ENCODE assay signal across 7 cellular contexts in genomic region chr9:35490155-35490909, GRCh38. TPM values are rescaled to one million over a fixed set of nuclear protein-coding genes. Genes with fewer than 3 reads are reported as not detected.
DNase-seq lines count a peak whose midpoint lies in the region; ATAC-seq and TF ChIP-seq lines count a peak whose summit lies in the region.

No MANE protein-coding gene starts in this region.

- H3K27ac Mint-ChIP-seq in chondrocyte (ENCODE audit: unreplicated experiment), result peak overlapping the region; percentile 98

- H3K27me3 Mint-ChIP-seq in chondrocyte (ENCODE audit: low read depth), result no peaks in the 10 kb centered on the region

- TF ChIP-seq CTCF in chondrocyte (IDR thresholded peaks at IDR 0.05), result no peak
- TF ChIP-seq CTCF in liver (IDR thresholded peaks at IDR 0.05; ENCODE audit: low read depth, low read length, missing input control), result no peak

- H3K27ac ChIP-seq in liver (ENCODE audit: low read depth in 1 of 2, low read length in 2 of 2), result peak overlapping the region; percentile 93 to 95
- H3K27ac ChIP-seq in substantia nigra (ENCODE audit: low read depth, low read length, poor library complexity, severe bottlenecking), result peak overlapping the region; percentile 91

- peaks cover 4% of the 10 kb centered on the region for H3K9me3 Mint-ChIP-seq in chondrocyte (ENCODE audit: low read depth)

- H3K36me3 ChIP-seq in liver (ENCODE audit: control insufficient read depth in 4 of 4, insufficient read depth in 3 of 4, low read depth in 1 of 4, low read length in 3 of 4), result no peaks in the 10 kb centered on the region

- DNase-seq in NCI-H1092 (lab: John Stamatoyannopoulos, UW) (peak; percentile 23), chondrocyte (ENCODE audit: low spot score) (no peak), substantia nigra (lab: John Stamatoyannopoulos, UW) (peak in 31 of 49 donors; percentile 27 to 81 (median 54)), GM03348 (ENCODE audit: low spot score) (no peak)

- 8% methylated on average over 44 of the region's 44 CpGs for WGBS in liver

- H3K4me3 Mint-ChIP-seq in chondrocyte (ENCODE audit: unreplicated experiment), result peak overlapping the region; percentile 97

- H3K4me1 Mint-ChIP-seq in chondrocyte (ENCODE audit: low read depth), result peaks cover 37% of the 10 kb centered on the region

- H3K9me3 ChIP-seq in liver (ENCODE audit: control insufficient read depth in 4 of 4, low read length in 3 of 4), result no peaks in the 10 kb centered on the region

- peaks cover 5 to 26% (median 12%) of the 10 kb centered on the region in 4 donors for H3K4me1 ChIP-seq in liver (ENCODE audit: control insufficient read depth in 4 of 4, insufficient read depth in 4 of 4, low read length in 3 of 4)

- peak overlapping the region; percentile 31 to 75 for H3K9ac ChIP-seq in liver (ENCODE audit: low read depth in 1 of 2, low read length in 2 of 2)

- no peaks in the 10 kb centered on the region for H3K36me3 Mint-ChIP-seq in chondrocyte (ENCODE audit: low read depth)

- H3K27me3 ChIP-seq in liver (ENCODE audit: control insufficient read depth in 4 of 4, insufficient read depth in 4 of 4, low read length in 3 of 4), result no peaks in the 10 kb centered on the region

- no peak for TF ChIP-seq RAD21 in liver (IDR thresholded peaks at IDR 0.05)

- no peak for ATAC-seq in GM21723 (IDR thresholded peaks at IDR 0.05; ENCODE audit: unreplicated experiment)

- H3K4me3 ChIP-seq in GM08714 (ENCODE audit: low read length), result peak overlapping the region; percentile 27; the same call in 1 of the 2 replicates
- peak overlapping the region; percentile 73 to 80 (median 74) for H3K4me3 ChIP-seq in liver (ENCODE audit: low read depth in 1 of 3, low read length in 3 of 3)

TF ChIP-seq in liver, 16 proteins besides CTCF, POLR2A, EP300 and RAD21:
- no peak for TF ChIP-seq FOXA2 (IDR thresholded peaks at IDR 0.05)
- TF ChIP-seq ZBTB33 (IDR thresholded peaks at IDR 0.05), result no peak
- no peak for TF ChIP-seq HNF4G (IDR thresholded peaks at IDR 0.05)
- TF ChIP-seq TAF1 (conservative IDR thresholded peaks at IDR 0.05), result no peak
- TF ChIP-seq EGR1 (IDR thresholded peaks at IDR 0.05; ENCODE audit: low read depth in 2 of 2), result no peak
- TF ChIP-seq FOXA1 (IDR thresholded peaks at IDR 0.05), result no peak
- TF ChIP-seq REST (IDR thresholded peaks at IDR 0.05), result no peak
- TF ChIP-seq ATF3 (IDR thresholded peaks at IDR 0.05), result no peak
- no peak for TF ChIP-seq SP1 (IDR thresholded peaks at IDR 0.05)
- TF ChIP-seq RXRA (IDR thresholded peaks at IDR 0.05), result peak; percentile 3 to 48
- peak; percentile 11 for TF ChIP-seq YY1 (IDR thresholded peaks at IDR 0.05)
- TF ChIP-seq JUND (IDR thresholded peaks at IDR 0.05), result no peak
- no peak for TF ChIP-seq MAX (IDR thresholded peaks at IDR 0.05)
- TF ChIP-seq HNF4A (conservative IDR thresholded peaks at IDR 0.05), result peak in 1 of 2 donors; percentile 36
- no peak for TF ChIP-seq GABPA (IDR thresholded peaks at IDR 0.05 in 1 of 2, conservative IDR thresholded peaks at IDR 0.05 in 1 of 2)
- TF ChIP-seq NR2F2 (IDR thresholded peaks at IDR 0.05), result peak; percentile 30

RNA-seq across cellular contexts. Expression of gene RUSC2, which starts 0.4 kb away (rescaled TPM):
- total RNA-seq in chondrocyte, result 96.3 to 135 TPM (median 107 TPM) in 3 replicates
- total RNA-seq in liver, result 1 to 10 TPM; 2.1 to 6.3 TPM
- polyA plus RNA-seq in liver, result 1 to 10 TPM; 3.2 to 5.4 TPM

Comparison
In these comparisons a context has a peak if more than half of its experiments do, and no peak if none do; other contexts are left out.
1. DNase-seq: peak in NCI-H1092 (single experiment) and substantia nigra (31 of 49); none in chondrocyte (single experiment) and GM03348 (single experiment).
2. RNA of gene RUSC2, which starts 0.4 kb away (total RNA-seq): 96.3 to 135 TPM in chondrocyte; 2.1 to 6.3 TPM in liver; every median in the first group is over 10 times any median in the second.